Comparison of ENCODE assay signal across 24 cellular contexts in the genomic region with DNA sequence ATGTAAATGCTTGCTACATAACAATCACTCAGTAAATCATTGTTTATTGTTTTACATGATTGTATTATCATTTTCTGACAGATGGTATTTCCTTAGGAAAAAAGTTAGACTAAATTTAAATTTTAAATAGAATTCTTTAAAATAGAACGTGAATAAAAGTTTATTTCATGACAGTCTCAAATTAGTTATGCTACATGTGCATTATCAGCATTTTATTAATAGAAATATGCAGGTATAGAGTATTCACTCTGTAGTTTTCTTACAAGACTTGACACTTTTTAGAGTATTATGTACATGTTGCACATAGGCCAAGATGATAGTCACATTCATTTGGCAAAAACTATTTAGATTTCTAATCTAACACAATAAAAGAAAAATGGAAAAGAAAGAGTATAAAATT.
"Had no signal": no experiment of that assay in that cellular context is flagged by ENCODE, and none has a peak within 500 bp of the region (broad histone marks: within the 10 kb centered on the region; RNA-seq: fewer than 3 reads in every experiment).

No MANE protein-coding gene starts in this region.

- H3K4me3 ChIP-seq: neural progenitor cell, ovary, psoas muscle, skin epidermis, stomach, thoracic aorta, thyroid gland, tibial nerve, upper lobe of left lung, uterus had no signal

- H3K4me2 ChIP-seq: neural progenitor cell had no signal

- H3K79me2 ChIP-seq: parathyroid adenoma had no signal

- H2AFZ ChIP-seq: neural progenitor cell, parathyroid adenoma had no signal

- H3K9ac ChIP-seq: neural progenitor cell, parathyroid adenoma had no signal

- H3K27ac ChIP-seq: neural progenitor cell, ovary, parathyroid adenoma, psoas muscle, skin epidermis, stomach, thoracic aorta, thyroid gland, tibial nerve, upper lobe of left lung, uterus had no signal

- H3K36me3 ChIP-seq: neural progenitor cell, ovary, stomach, thoracic aorta, thyroid gland, tibial nerve, upper lobe of left lung, uterus had no signal

- H3K27me3 ChIP-seq: neural progenitor cell, ovary, stomach, thyroid gland, tibial nerve, upper lobe of left lung, uterus had no signal

- ATAC-seq: naive thymus-derived CD4-positive, alpha-beta T cell; natural killer cell; psoas muscle; right cardiac atrium; sciatic nerve; stimulated activated effector memory CD8-positive, alpha-beta T cell treated with anti-CD3 and anti-CD28 coated beads, Interleukin-12 subunit alpha, Interleukin-12 subunit beta, amount 100 ng/mL, for 72 hours; stimulated activated naive B cell treated with anti-CD40 and anti-IgM and Interleukin-4, amounts not matched to agents 10 μg/mL and 1 μg/mL and 100 μg/mL, for 72 hours had no signal

- H3K4me1 ChIP-seq: parathyroid adenoma, psoas muscle, stomach, thyroid gland, tibial nerve, upper lobe of left lung, uterus had no signal

- DNase-seq: naive thymus-derived CD4-positive, alpha-beta T cell; natural killer cell; occipital lobe; ovary; psoas muscle; right cardiac atrium; stimulated activated CD4-positive, alpha-beta T cell treated with anti-CD3 and anti-CD28 coated beads, Interleukin-15, amount 100 ng/mL, for 24 hours; stimulated activated CD4-positive, alpha-beta T cell treated with anti-CD3 and anti-CD28 coated beads, Interleukin-2, amount 100 ng/mL, for 24 hours; stimulated activated CD4-positive, alpha-beta T cell treated with anti-CD3 and anti-CD28 coated beads, Interleukin-2, amount 100 ng/mL, for 48 hours; stimulated activated CD4-positive, alpha-beta T cell treated with anti-CD3 and anti-CD28 coated beads, Interleukin-4, amount 100 ng/mL, for 24 hours; stimulated activated naive B cell treated with anti-CD40 and anti-IgM and Interleukin-4, amounts not matched to agents 10 μg/mL and 1 μg/mL and 100 μg/mL, for 72 hours; stimulated activated naive CD4-positive, alpha-beta T cell treated with Interleukin-2 at 50 U/mL for 16 hours; stomach; thyroid gland; trophoblast cell; upper lobe of left lung; uterus had no signal

- H3K9me3 ChIP-seq: ovary, psoas muscle, stomach, thoracic aorta, thyroid gland, tibial nerve, upper lobe of left lung, uterus had no signal
